In genomic region chr4:89382439-89382838, GRCh38 we compare ENCODE assay signal across 26 cellular contexts.
DNase-seq lines count a peak whose midpoint lies in the region; ATAC-seq, FAIRE-seq and TF ChIP-seq lines count a peak whose summit lies in the region.
"Had no signal": no experiment of that assay in that cellular context is flagged by ENCODE, and none has a peak within 500 bp of the region (broad histone marks: within the 10 kb centered on the region; RNA-seq: fewer than 3 reads in every experiment).

No MANE protein-coding gene starts in this region.

- no peaks in the 10 kb centered on the region for H4K20me1 ChIP-seq in GM12878 (ENCODE audit: control insufficient read depth, insufficient read depth)
- H4K20me1 ChIP-seq: BLaER1 had no signal

- H3K9ac ChIP-seq in GM12878 (ENCODE audit: control insufficient read depth, insufficient read depth, low read length): no peak overlapping the region
- H3K9ac ChIP-seq: BLaER1 had no signal

- intact Hi-C loops in GM12878 (cut with micrococcal nuclease; ENCODE audit: unreplicated experiment): no loop called here

- H3K9me3 ChIP-seq in GM12878 (replicated peaks; ENCODE audit: control insufficient read depth, insufficient read depth, low read length): no peaks in the 10 kb centered on the region
- H3K9me3 ChIP-seq: SJSA1 had no signal

- no peak overlapping the region for H3K4me2 ChIP-seq in GM12878 (ENCODE audit: control insufficient read depth, insufficient read depth)
- H3K4me2 ChIP-seq: BLaER1 had no signal

- no peak overlapping the region for H3K27ac ChIP-seq in GM12878 (ENCODE audit: control insufficient read depth, insufficient read depth)
- H3K27ac ChIP-seq: BLaER1, SJSA1 had no signal

- no TSS peak for BruUV-seq in GM12878 (replicated peaks; lab: Mats Ljungman, UMichigan)

- no peaks in the 10 kb centered on the region for H3K27me3 ChIP-seq in GM12878 (replicated peaks in 1 of 2; ENCODE audit: control insufficient read depth in 2 of 2, insufficient read depth in 2 of 2, low read length in 1 of 2)
- H3K27me3 ChIP-seq: BLaER1, SJSA1 had no signal

- SMC1A ChIA-PET in GM12878 (lab: Charles Lee; ENCODE audit: uncharacterized antibody, unreplicated experiment): interaction anchor here (1.0 kb wide), 1 partner anchor 157 kb away, joined by 3 read pairs; no protein-coding TSS in a partner anchor

- no peaks in the 10 kb centered on the region for H3K4me1 ChIP-seq in GM12878 (ENCODE audit: control insufficient read depth, insufficient read depth, low read length)
- H3K4me1 ChIP-seq: BLaER1, SJSA1 had no signal

- 31% methylated on average over 2 of the region's 2 CpGs for WGBS in GM12878 (ENCODE audit: insufficient coverage, insufficient replicate concordance, low lambda C conversion rate, missing lambda C conversion rate)

- TF ChIP-seq CTCF in GM12878 (IDR thresholded peaks at IDR 0.05 in 2 of 3, conservative IDR thresholded peaks at IDR 0.05 in 1 of 3; ENCODE audit: control insufficient read depth in 2 of 3, extremely low read depth in 1 of 3, insufficient read depth in 1 of 3, low read depth in 3 of 3, low read length in 3 of 3): no peak

- no peaks in the 10 kb centered on the region for H3K36me3 ChIP-seq in GM12878 (ENCODE audit: control insufficient read depth in 2 of 2, insufficient read depth in 2 of 2, low read length in 1 of 2)
- H3K36me3 ChIP-seq: BLaER1, SJSA1 had no signal

- H2AFZ ChIP-seq in GM12878 (ENCODE audit: control insufficient read depth, low read depth, low read length): no peak overlapping the region

- in situ Hi-C loops in GM12878 (cut with MboI): no loop called here

- TF ChIP-seq RAD21 in GM12878 (IDR thresholded peaks at IDR 0.05; ENCODE audit: insufficient read depth, low read depth, low read length): no peak

- H3K4me3 ChIP-seq in GM12878: no peak overlapping the region
- H3K4me3 ChIP-seq: BLaER1, SJSA1 had no signal

- TF ChIP-seq POLR2A in GM12878 (IDR thresholded peaks at IDR 0.05; ENCODE audit: low read depth, low read length) (no peak), GM18505 (IDR thresholded peaks at IDR 0.05; ENCODE audit: borderline replicate concordance, extremely low read depth, insufficient read depth, insufficient read length) (no peak)

- FAIRE-seq in GM12878 (lab: Jason Lieb, UNC): no peak
- FAIRE-seq: A204.1, D721Med, HepG2 had no signal

- TF ChIP-seq EP300 in GM12878 (IDR thresholded peaks at IDR 0.05; ENCODE audit: borderline replicate concordance in 1 of 2, control insufficient read depth in 1 of 2, low read depth in 2 of 2, low read length in 2 of 2): no peak

- no peaks in the 10 kb centered on the region for H3K79me2 ChIP-seq in GM12878 (ENCODE audit: control insufficient read depth, insufficient read depth, low read length)

- POLR2A ChIA-PET in GM12878 (lab: Charles Lee): no interaction called here

- CTCF ChIA-PET in GM12878 (lab: Yijun Ruan, JAX): no interaction called here

- DNase-seq in A172 (ENCODE audit: low spot score): peak; percentile 12
- peak; percentile 76 for DNase-seq in HT1080 (ENCODE audit: low read depth)
- no peak for DNase-seq in GM12878 (ENCODE audit: low read depth, low spot score)
- DNase-seq in foreskin melanocyte: peak; percentile 57
- DNase-seq in activated CD4-positive, alpha-beta T cell treated with anti-CD3 and anti-CD28 coated beads, Interleukin-2, amount 50 U/mL, for 1 hour: no peak
- DNase-seq: CD4-positive, CD25-positive, alpha-beta regulatory T cell; H9; HFFc6; Karpas-422; MV-4-11; NCI-H1105; NCI-H1436 treated with DMSO at 0.1 percent for 48 hours; NCI-H1930; NCI-H2107; NCI-H524; NCI-H774; NK-92 treated with Interleukin-12 subunit alpha and Interleukin-12 subunit beta, amount 100 ng/mL, for 24 hours; PC-3 had no signal

- RAD21 ChIA-PET in GM12878 (lab: Charles Lee; ENCODE audit: unreplicated experiment): no interaction called here

- ATAC-seq in GM12878: no peak
- ATAC-seq in HG02623 (IDR thresholded peaks at IDR 0.05; ENCODE audit: unreplicated experiment): no peak
- ATAC-seq in GM18505 (IDR thresholded peaks at IDR 0.05; ENCODE audit: unreplicated experiment): no peak
- ATAC-seq: HepG2, PC-3, Right ventricle myocardium inferior had no signal

TF ChIP-seq in GM12878, 131 proteins besides CTCF, POLR2A, EP300 and RAD21:
- TF ChIP-seq SKIL (IDR thresholded peaks at IDR 0.05; ENCODE audit: low read depth, poor library complexity, severe bottlenecking) (no peak), SMC3 (IDR thresholded peaks at IDR 0.05; ENCODE audit: borderline replicate concordance, low read length) (no peak), TCF7 (IDR thresholded peaks at IDR 0.05; ENCODE audit: borderline replicate concordance) (no peak), GABPA (IDR thresholded peaks at IDR 0.05; ENCODE audit: low read depth) (no peak), YY1 (IDR thresholded peaks at IDR 0.05; ENCODE audit: low read depth, low read length) (no peak), MTA2 (IDR thresholded peaks at IDR 0.05; ENCODE audit: low read depth) (peak; percentile 58)

Comparison
In these comparisons a context has a peak if more than half of its experiments do, and no peak if none do; other contexts are left out.
1. DNase-seq: peak in A172 (single experiment), HT1080 (single experiment) and foreskin melanocyte (single experiment); none in GM12878 (single experiment) and activated CD4-positive, alpha-beta T cell treated with anti-CD3 and anti-CD28 coated beads, Interleukin-2, amount 50 U/mL, for 1 hour (single experiment).